Comparison of ENCODE assay signal across 1 cellular context in the genomic region with DNA sequence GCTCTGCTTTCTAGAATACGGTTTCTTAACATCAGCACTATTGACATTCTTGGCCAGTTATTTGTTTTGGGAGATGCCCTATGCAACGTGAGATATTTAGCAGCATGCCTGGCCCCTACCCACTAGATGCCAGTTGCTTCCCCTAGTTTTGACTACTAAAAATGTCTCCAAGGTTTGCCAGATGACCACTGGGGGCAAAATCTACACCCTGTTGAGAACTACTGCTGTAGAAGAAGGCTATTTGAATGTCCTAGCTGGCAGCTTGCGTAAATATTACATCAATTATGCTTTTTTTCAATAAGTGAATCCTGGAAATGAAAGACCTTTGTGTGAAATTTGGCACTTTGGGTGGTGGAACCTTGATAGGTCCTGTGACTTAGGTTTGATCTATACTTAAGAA.
TF ChIP-seq lines count a peak whose summit lies in the region.

No MANE protein-coding gene starts in this region.

TF ChIP-seq in WTC11, 78 proteins besides CTCF, POLR2A, EP300 and RAD21 (continued from another document):
- TF ChIP-seq, protein P1, sequence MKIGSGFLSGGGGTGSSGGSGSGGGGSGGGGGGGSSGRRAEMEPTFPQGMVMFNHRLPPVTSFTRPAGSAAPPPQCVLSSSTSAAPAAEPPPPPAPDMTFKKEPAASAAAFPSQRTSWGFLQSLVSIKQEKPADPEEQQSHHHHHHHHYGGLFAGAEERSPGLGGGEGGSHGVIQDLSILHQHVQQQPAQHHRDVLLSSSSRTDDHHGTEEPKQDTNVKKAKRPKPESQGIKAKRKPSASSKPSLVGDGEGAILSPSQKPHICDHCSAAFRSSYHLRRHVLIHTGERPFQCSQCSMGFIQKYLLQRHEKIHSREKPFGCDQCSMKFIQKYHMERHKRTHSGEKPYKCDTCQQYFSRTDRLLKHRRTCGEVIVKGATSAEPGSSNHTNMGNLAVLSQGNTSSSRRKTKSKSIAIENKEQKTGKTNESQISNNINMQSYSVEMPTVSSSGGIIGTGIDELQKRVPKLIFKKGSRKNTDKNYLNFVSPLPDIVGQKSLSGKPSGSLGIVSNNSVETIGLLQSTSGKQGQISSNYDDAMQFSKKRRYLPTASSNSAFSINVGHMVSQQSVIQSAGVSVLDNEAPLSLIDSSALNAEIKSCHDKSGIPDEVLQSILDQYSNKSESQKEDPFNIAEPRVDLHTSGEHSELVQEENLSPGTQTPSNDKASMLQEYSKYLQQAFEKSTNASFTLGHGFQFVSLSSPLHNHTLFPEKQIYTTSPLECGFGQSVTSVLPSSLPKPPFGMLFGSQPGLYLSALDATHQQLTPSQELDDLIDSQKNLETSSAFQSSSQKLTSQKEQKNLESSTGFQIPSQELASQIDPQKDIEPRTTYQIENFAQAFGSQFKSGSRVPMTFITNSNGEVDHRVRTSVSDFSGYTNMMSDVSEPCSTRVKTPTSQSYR (CRISPR knock-in tag; IDR thresholded peaks at IDR 0.05) = no peak
- no peak for TF ChIP-seq PRRX2 (CRISPR knock-in tag; IDR thresholded peaks at IDR 0.05)
- TF ChIP-seq, protein P2, sequence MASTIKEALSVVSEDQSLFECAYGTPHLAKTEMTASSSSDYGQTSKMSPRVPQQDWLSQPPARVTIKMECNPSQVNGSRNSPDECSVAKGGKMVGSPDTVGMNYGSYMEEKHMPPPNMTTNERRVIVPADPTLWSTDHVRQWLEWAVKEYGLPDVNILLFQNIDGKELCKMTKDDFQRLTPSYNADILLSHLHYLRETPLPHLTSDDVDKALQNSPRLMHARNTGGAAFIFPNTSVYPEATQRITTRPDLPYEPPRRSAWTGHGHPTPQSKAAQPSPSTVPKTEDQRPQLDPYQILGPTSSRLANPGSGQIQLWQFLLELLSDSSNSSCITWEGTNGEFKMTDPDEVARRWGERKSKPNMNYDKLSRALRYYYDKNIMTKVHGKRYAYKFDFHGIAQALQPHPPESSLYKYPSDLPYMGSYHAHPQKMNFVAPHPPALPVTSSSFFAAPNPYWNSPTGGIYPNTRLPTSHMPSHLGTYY (CRISPR knock-in tag; IDR thresholded peaks at IDR 0.05) = no peak
- no peak for TF ChIP-seq TEAD1 (CRISPR knock-in tag; IDR thresholded peaks at IDR 0.05)
TF ChIP-seq in WTC11: peak in this region for 0.
